Comparison of ENCODE assay signal across 1 cellular context in the genomic region with DNA sequence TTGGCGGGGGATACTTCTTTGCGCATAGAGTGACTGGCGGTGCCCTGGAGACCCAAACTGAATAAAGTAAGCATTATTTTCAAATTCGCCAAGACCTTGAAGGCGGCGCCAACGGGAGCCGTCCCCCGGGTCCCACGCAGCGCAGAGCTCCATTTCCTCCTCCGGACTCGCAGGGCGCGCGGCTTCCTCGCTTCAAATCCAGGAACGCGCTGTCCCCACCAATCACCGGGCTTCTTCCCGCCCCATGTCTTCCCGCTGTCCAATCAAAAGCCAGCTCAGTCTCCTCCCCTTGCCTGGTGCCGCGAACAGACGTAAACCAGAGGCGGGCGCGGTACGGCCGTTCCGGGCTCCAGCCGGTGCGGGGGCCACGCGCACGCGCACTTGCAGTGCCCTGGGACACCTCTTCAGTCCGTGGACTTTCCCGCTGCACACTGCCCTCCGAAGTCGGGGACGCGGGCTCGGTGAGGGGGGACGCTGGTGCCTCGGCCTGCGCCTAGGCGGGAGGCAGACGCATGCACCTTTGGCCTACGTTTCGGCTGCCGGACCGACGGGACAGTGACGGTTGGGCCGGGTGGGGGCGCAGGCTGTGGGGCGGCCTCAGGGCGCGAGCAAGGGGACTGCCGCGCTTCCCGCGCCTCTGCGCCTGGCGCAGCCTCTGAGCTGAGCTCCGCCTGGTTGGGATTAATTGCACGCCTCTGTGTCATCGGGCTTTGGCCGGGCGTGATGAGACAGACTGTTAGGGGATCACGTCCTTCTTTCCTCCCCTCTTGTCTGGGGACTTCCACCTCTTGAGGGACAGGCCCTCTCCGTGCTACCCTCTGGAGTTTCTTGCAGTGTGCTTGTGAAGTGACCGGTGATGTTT.
TF ChIP-seq lines count a peak whose summit lies in the region.

Gene CEP192, plus strand, starts transcription at position 386 of the 862 bp plus-strand sequence. CDS start 8,063 bp downstream, outside the sequence.

TF ChIP-seq in K562, 482 proteins besides CTCF, POLR2A, EP300 and RAD21 (continued from another document and continues in another):
- TF ChIP-seq ZNF436 (CRISPR knock-in tag; IDR thresholded peaks at IDR 0.05) (0 out of 2 replicates have a peak, but pooled peaks have one; percentile 15), ZNF699 (CRISPR knock-in tag; IDR thresholded peaks at IDR 0.05; ENCODE audit: insufficient replicate concordance) (no peak), CHCHD3 (CRISPR knock-in tag; IDR thresholded peaks at IDR 0.05) (no peak), ZNF263 (CRISPR knock-in tag; IDR thresholded peaks at IDR 0.05; ENCODE audit: borderline replicate concordance) (peak; percentile 65; the same call in 1 of the 2 replicates), ZNF707 (CRISPR knock-in tag; conservative IDR thresholded peaks at IDR 0.05) (no peak), MTA1 (IDR thresholded peaks at IDR 0.05; ENCODE audit: borderline replicate concordance) (no peak), JUND (IDR thresholded peaks at IDR 0.05; ENCODE audit: borderline replicate concordance, low read depth, low read length) (peak; percentile 51; the same call in 1 of the 2 replicates), JUND (tag; IDR thresholded peaks at IDR 0.05; ENCODE audit: borderline replicate concordance, low read depth, low read length) (peak; percentile 16; the same call in 1 of the 3 replicates), NUFIP1 (IDR thresholded peaks at IDR 0.05; ENCODE audit: partially characterized antibody) (no peak), MNT (conservative IDR thresholded peaks at IDR 0.05) (peak; percentile 75 to 80), CEBPZ (IDR thresholded peaks at IDR 0.05; ENCODE audit: borderline replicate concordance, low read depth, low read length) (no peak), HMG20B (CRISPR knock-in tag; IDR thresholded peaks at IDR 0.05) (no peak), ZNF785 (CRISPR knock-in tag; IDR thresholded peaks at IDR 0.05) (no peak), ERF (CRISPR knock-in tag; IDR thresholded peaks at IDR 0.05) (peak; percentile 86; the same call in 1 of the 2 replicates), ZBED1 (IDR thresholded peaks at IDR 0.05) (no peak), PHF20 (IDR thresholded peaks at IDR 0.05; ENCODE audit: partially characterized antibody) (peak; percentile 58), DPF2 (IDR thresholded peaks at IDR 0.05) (no peak), RUNX1 (IDR thresholded peaks at IDR 0.05; ENCODE audit: low read depth) (no peak), ZNF165 (CRISPR knock-in tag; IDR thresholded peaks at IDR 0.05; ENCODE audit: borderline replicate concordance) (no peak), CHD4 (IDR thresholded peaks at IDR 0.05; ENCODE audit: insufficient read depth, insufficient replicate concordance, low read depth, low read length, poor library complexity, severe bottlenecking) (no peak), BRF1 (IDR thresholded peaks at IDR 0.05; ENCODE audit: borderline replicate concordance, extremely low read depth, insufficient read length) (no peak), KAT2B (IDR thresholded peaks at IDR 0.05; ENCODE audit: low read depth, low read length) (no peak), MCM3 (IDR thresholded peaks at IDR 0.05) (no peak), ILK (tag; IDR thresholded peaks at IDR 0.05; ENCODE audit: borderline replicate concordance, low read depth) (no peak), SP2 (IDR thresholded peaks at IDR 0.05; ENCODE audit: extremely low read depth, low read depth, low read length, poor library complexity, severe bottlenecking) (peak; percentile 60), PRPF4 (IDR thresholded peaks at IDR 0.05; ENCODE audit: insufficient read depth, low read depth, low read length, poor library complexity, severe bottlenecking) (no peak), NR4A1 (CRISPR knock-in tag; IDR thresholded peaks at IDR 0.05) (0 out of 2 replicates have a peak, but pooled peaks have one; percentile 57), NR4A1 (tag; IDR thresholded peaks at IDR 0.05) (no peak), ZNF121 (CRISPR knock-in tag; conservative IDR thresholded peaks at IDR 0.05) (no peak), CREM (IDR thresholded peaks at IDR 0.05; ENCODE audit: low read depth) (peak; percentile 69), ELK1 (CRISPR knock-in tag; IDR thresholded peaks at IDR 0.05) (no peak), ZNF77 (CRISPR knock-in tag; IDR thresholded peaks at IDR 0.05) (no peak), RBFOX2 (IDR thresholded peaks at IDR 0.05; ENCODE audit: low read depth, low read length) (peak; percentile 98), L3MBTL2 (IDR thresholded peaks at IDR 0.05) (peak; percentile 73; the same call in 1 of the 2 replicates), VEZF1 (CRISPR knock-in tag; IDR thresholded peaks at IDR 0.05) (peak; percentile 81), LCOR (CRISPR knock-in tag; IDR thresholded peaks at IDR 0.05) (peak; percentile 50; the same call in 1 of the 2 replicates), NRF1 (conservative IDR thresholded peaks at IDR 0.05 in 1 of 2, IDR thresholded peaks at IDR 0.05 in 1 of 2) (peak; percentile 95 to 96), FOXP4 (CRISPR knock-in tag; IDR thresholded peaks at IDR 0.05; ENCODE audit: borderline replicate concordance) (peak; percentile 85), ESRRA (IDR thresholded peaks at IDR 0.05; ENCODE audit: borderline replicate concordance, low read depth) (peak; percentile 48; the same call in 1 of the 2 replicates), RBM14 (IDR thresholded peaks at IDR 0.05; ENCODE audit: borderline replicate concordance, insufficient read depth, low read depth, low read length) (no peak), TAF15 (IDR thresholded peaks at IDR 0.05; ENCODE audit: low read depth, low read length) (no peak)
- TF ChIP-seq, protein P1, sequence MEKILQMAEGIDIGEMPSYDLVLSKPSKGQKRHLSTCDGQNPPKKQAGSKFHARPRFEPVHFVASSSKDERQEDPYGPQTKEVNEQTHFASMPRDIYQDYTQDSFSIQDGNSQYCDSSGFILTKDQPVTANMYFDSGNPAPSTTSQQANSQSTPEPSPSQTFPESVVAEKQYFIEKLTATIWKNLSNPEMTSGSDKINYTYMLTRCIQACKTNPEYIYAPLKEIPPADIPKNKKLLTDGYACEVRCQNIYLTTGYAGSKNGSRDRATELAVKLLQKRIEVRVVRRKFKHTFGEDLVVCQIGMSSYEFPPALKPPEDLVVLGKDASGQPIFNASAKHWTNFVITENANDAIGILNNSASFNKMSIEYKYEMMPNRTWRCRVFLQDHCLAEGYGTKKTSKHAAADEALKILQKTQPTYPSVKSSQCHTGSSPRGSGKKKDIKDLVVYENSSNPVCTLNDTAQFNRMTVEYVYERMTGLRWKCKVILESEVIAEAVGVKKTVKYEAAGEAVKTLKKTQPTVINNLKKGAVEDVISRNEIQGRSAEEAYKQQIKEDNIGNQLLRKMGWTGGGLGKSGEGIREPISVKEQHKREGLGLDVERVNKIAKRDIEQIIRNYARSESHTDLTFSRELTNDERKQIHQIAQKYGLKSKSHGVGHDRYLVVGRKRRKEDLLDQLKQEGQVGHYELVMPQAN (IDR thresholded peaks at IDR 0.05; ENCODE audit: borderline replicate concordance), result peak; percentile 75
- TF ChIP-seq, protein P2, sequence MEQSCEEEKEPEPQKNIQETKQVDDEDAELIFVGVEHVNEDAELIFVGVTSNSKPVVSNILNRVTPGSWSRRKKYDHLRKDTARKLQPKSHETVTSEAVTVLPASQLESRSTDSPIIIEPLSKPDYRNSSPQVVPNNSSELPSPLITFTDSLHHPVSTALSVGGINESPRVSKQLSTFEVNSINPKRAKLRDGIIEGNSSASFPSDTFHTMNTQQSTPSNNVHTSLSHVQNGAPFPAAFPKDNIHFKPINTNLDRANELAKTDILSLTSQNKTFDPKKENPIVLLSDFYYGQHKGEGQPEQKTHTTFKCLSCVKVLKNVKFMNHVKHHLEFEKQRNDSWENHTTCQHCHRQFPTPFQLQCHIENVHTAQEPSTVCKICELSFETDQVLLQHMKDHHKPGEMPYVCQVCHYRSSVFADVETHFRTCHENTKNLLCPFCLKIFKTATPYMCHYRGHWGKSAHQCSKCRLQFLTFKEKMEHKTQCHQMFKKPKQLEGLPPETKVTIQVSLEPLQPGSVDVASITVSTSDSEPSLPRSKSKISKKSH (CRISPR knock-in tag; IDR thresholded peaks at IDR 0.05), result no peak
- TF ChIP-seq, protein P3, sequence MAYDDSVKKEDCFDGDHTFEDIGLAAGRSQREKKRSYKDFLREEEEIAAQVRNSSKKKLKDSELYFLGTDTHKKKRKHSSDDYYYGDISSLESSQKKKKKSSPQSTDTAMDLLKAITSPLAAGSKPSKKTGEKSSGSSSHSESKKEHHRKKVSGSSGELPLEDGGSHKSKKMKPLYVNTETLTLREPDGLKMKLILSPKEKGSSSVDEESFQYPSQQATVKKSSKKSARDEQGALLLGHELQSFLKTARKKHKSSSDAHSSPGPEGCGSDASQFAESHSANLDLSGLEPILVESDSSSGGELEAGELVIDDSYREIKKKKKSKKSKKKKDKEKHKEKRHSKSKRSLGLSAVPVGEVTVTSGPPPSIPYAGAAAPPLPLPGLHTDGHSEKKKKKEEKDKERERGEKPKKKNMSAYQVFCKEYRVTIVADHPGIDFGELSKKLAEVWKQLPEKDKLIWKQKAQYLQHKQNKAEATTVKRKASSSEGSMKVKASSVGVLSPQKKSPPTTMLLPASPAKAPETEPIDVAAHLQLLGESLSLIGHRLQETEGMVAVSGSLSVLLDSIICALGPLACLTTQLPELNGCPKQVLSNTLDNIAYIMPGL (CRISPR knock-in tag; IDR thresholded peaks at IDR 0.05), result peak; percentile 75; the same call in 1 of the 2 replicates
- TF ChIP-seq, protein P4, sequence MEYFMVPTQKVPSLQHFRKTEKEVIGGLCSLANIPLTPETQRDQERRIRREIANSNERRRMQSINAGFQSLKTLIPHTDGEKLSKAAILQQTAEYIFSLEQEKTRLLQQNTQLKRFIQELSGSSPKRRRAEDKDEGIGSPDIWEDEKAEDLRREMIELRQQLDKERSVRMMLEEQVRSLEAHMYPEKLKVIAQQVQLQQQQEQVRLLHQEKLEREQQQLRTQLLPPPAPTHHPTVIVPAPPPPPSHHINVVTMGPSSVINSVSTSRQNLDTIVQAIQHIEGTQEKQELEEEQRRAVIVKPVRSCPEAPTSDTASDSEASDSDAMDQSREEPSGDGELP (CRISPR knock-in tag; IDR thresholded peaks at IDR 0.05; ENCODE audit: borderline replicate concordance), result peak; percentile 92
